ENCODE assay signal across 16 cellular contexts in the genomic region with DNA sequence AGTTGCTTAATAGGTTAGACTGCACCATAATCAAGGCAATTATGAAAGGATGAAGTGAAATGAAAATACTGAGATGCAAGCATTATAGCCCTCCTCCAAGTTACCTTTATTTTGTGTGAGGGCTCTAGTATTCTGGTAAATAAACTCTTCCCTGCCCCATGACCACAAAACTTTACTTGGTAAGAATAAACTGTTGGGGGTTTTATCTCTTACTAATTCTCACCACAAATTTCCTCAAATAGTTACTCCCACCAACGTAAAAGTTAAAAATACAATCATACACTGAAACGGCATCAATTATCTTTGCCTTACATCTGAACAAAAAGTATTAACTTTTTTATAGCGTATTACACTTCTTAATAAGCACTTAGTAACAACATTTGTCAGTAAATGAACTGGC. TPM values are rescaled to one million over a fixed set of nuclear protein-coding genes. Genes with fewer than 3 reads are reported as not detected.
DNase-seq lines count a peak whose midpoint lies in the region; ATAC-seq and TF ChIP-seq lines count a peak whose summit lies in the region.
"Had no signal": no experiment of that assay in that cellular context is flagged by ENCODE, and none has a peak within 500 bp of the region (broad histone marks: within the 10 kb centered on the region; RNA-seq: fewer than 3 reads in every experiment).

No MANE protein-coding gene starts in this region.

- POLR2A ChIA-PET in activated CD4-positive, alpha-beta T cell treated with anti-CD3 and anti-CD28 coated beads, Interleukin-2, amount 10 ng/mL, durations not matched to agents 7 days and 5 days (lab: Charles Lee), result no interaction called here
- POLR2A ChIA-PET in activated B cell treated with CpG ODN at 0.5 μM for 24 hours (lab: Charles Lee), result interaction anchor here (1.9 to 2.0 kb wide), 2 partner anchors 8 to 29 kb away, joined by 4 to 7 read pairs; no protein-coding TSS in a partner anchor

- peak overlapping the region; percentile 40 for H3K4me3 Mint-ChIP-seq in activated CD4-positive, alpha-beta T cell treated with anti-CD3 and anti-CD28 coated beads, Interleukin-2, amount 10 ng/mL, durations not matched to agents 7 days and 5 days
- H3K4me3 Mint-ChIP-seq in activated B cell treated with CpG ODN at 0.5 μM for 24 hours, result peak overlapping the region; percentile 17
- peak overlapping the region; percentile 71 for H3K4me3 Mint-ChIP-seq in natural killer cell
- H3K4me3 Mint-ChIP-seq: HFFc6 had no signal

- no peak for DNase-seq in activated CD4-positive, alpha-beta T cell treated with anti-CD3 and anti-CD28 coated beads, Interleukin-2, amount 10 ng/mL, durations not matched to agents 7 days and 5 days
- DNase-seq in activated CD4-positive, alpha-beta T cell treated with anti-CD3 and anti-CD28 coated beads for 1 hour, result no peak
- no peak for DNase-seq in HL-60 (ENCODE audit: low read depth in 1 of 2, low spot score in 1 of 2)
- DNase-seq in activated B cell treated with CpG ODN at 0.5 μM for 24 hours, result no peak
- DNase-seq in natural killer cell, result no peak
- DNase-seq in NCI-H524 treated with DMSO at 0.1 percent for 48 hours (lab: John Stamatoyannopoulos, UW), result no peak
- DNase-seq in NCI-H2171 treated with DMSO at 0.1 percent for 48 hours (lab: John Stamatoyannopoulos, UW), result no peak
- DNase-seq: amygdala; foreskin melanocyte; HFFc6; left ventricle myocardium inferior; NCI-H446; small intestine; stimulated activated naive CD4-positive, alpha-beta T cell treated with Interleukin-2 at 50 U/mL for 16 hours had no signal

- peaks cover 15% of the 10 kb centered on the region for H3K9me3 Mint-ChIP-seq in activated CD4-positive, alpha-beta T cell treated with anti-CD3 and anti-CD28 coated beads, Interleukin-2, amount 10 ng/mL, durations not matched to agents 7 days and 5 days
- H3K9me3 Mint-ChIP-seq in activated B cell treated with CpG ODN at 0.5 μM for 24 hours (peaks cover 5% of the 10 kb centered on the region), natural killer cell (no peaks in the 10 kb centered on the region)
- H3K9me3 Mint-ChIP-seq: HFFc6 had no signal

- intact Hi-C loops in activated B cell treated with CpG ODN at 0.5 μM for 24 hours (cut with micrococcal nuclease) (loop anchor here (1.0 kb wide), 1 partner anchor 10 kb away; no protein-coding TSS in a partner anchor), natural killer cell (cut with micrococcal nuclease) (no loop called here)

- H3K4me3 ChIP-seq in HL-60 (replicated peaks; ENCODE audit: insufficient read depth, low read length), result no peak overlapping the region
- H3K4me3 ChIP-seq: left ventricle myocardium inferior, SJSA1 had no signal

- H3K36me3 Mint-ChIP-seq in activated CD4-positive, alpha-beta T cell treated with anti-CD3 and anti-CD28 coated beads, Interleukin-2, amount 10 ng/mL, durations not matched to agents 7 days and 5 days (ENCODE audit: low read depth), result peaks cover 73% of the 10 kb centered on the region
- peaks cover 48% of the 10 kb centered on the region for H3K36me3 Mint-ChIP-seq in activated B cell treated with CpG ODN at 0.5 μM for 24 hours (ENCODE audit: low read depth)
- H3K36me3 Mint-ChIP-seq in natural killer cell, result peaks cover 13% of the 10 kb centered on the region

- H3K27me3 Mint-ChIP-seq in activated CD4-positive, alpha-beta T cell treated with anti-CD3 and anti-CD28 coated beads, Interleukin-2, amount 10 ng/mL, durations not matched to agents 7 days and 5 days, result no peaks in the 10 kb centered on the region
- no peaks in the 10 kb centered on the region for H3K27me3 Mint-ChIP-seq in activated B cell treated with CpG ODN at 0.5 μM for 24 hours
- no peaks in the 10 kb centered on the region for H3K27me3 Mint-ChIP-seq in natural killer cell (ENCODE audit: low read depth in 2 of 2)

- peak overlapping the region; percentile 74 for H3K27ac Mint-ChIP-seq in activated CD4-positive, alpha-beta T cell treated with anti-CD3 and anti-CD28 coated beads, Interleukin-2, amount 10 ng/mL, durations not matched to agents 7 days and 5 days
- H3K27ac Mint-ChIP-seq in activated B cell treated with CpG ODN at 0.5 μM for 24 hours (no peak overlapping the region), natural killer cell (peak overlapping the region; percentile 91 to 94)
- H3K27ac Mint-ChIP-seq: HFFc6 had no signal

- CTCF ChIA-PET in activated CD4-positive, alpha-beta T cell treated with anti-CD3 and anti-CD28 coated beads, Interleukin-2, amount 10 ng/mL, durations not matched to agents 7 days and 5 days (lab: Charles Lee), result interaction anchor here (1.2 kb wide), 1 partner anchor 15 kb away, joined by 3 read pairs; no protein-coding TSS in a partner anchor
- CTCF ChIA-PET in activated B cell treated with CpG ODN at 0.5 μM for 24 hours (lab: Charles Lee), result no interaction called here

- no peak for ATAC-seq in activated B cell treated with CpG ODN at 0.5 μM for 24 hours (ENCODE audit: low read depth)
- peak in 2 of 3 donors; percentile 10 to 35 for ATAC-seq in natural killer cell
- ATAC-seq in GM18511 (IDR thresholded peaks at IDR 0.05; ENCODE audit: unreplicated experiment), result no peak

- 0 out of 2 replicates have a peak overlapping the region, but pooled peaks have one; percentile 22 for H3K27ac ChIP-seq in HL-60 (replicated peaks)
- H3K27ac ChIP-seq: left ventricle myocardium inferior, SJSA1 had no signal

- peaks cover 83% of the 10 kb centered on the region for H3K4me1 Mint-ChIP-seq in activated CD4-positive, alpha-beta T cell treated with anti-CD3 and anti-CD28 coated beads, Interleukin-2, amount 10 ng/mL, durations not matched to agents 7 days and 5 days
- H3K4me1 Mint-ChIP-seq in activated B cell treated with CpG ODN at 0.5 μM for 24 hours (peaks cover 61% of the 10 kb centered on the region), natural killer cell (peaks cover 48 to 74% of the 10 kb centered on the region in 2 donors)

- no peaks in the 10 kb centered on the region for H3K27me3 ChIP-seq in HL-60 (ENCODE audit: insufficient read depth, poor library complexity, severe bottlenecking)
- H3K27me3 ChIP-seq: SJSA1 had no signal

- no peak for TF ChIP-seq CTCF in HL-60 (IDR thresholded peaks at IDR 0.05; ENCODE audit: insufficient read depth, low read length)
- no peak for TF ChIP-seq CTCF in activated B cell treated with CpG ODN at 0.5 μM for 24 hours (IDR thresholded peaks at IDR 0.05)
- no peak for TF ChIP-seq CTCF in natural killer cell (IDR thresholded peaks at IDR 0.05)

RNA-seq across cellular contexts. Expression of a gene that starts 29.5 kb away (rescaled TPM):
- total RNA-seq in activated CD4-positive, alpha-beta T cell treated with anti-CD3 and anti-CD28 coated beads, Interleukin-2, amount 10 ng/mL, durations not matched to agents 7 days and 5 days, result 10 to 100 TPM; 41.5 to 56.3 TPM
- total RNA-seq in activated B cell treated with CpG ODN at 0.5 μM for 24 hours (34.2 and 35.9 TPM in 2 replicates), natural killer cell (10 to 100 TPM; 40.9 to 59.4 (median 46.4) TPM)

Comparison
In these comparisons a context has a peak if more than half of its experiments do, and no peak if none do; other contexts are left out.
1. H3K4me3 Mint-ChIP-seq: peak in every context shown above with its lines; median percentile 71 in natural killer cell; 40 in activated CD4-positive, alpha-beta T cell treated with anti-CD3 and anti-CD28 coated beads, Interleukin-2, amount 10 ng/mL, durations not matched to agents 7 days and 5 days; 17 in activated B cell treated with CpG ODN at 0.5 μM for 24 hours.
2. ATAC-seq: peak in natural killer cell (2 of 3); none in activated B cell treated with CpG ODN at 0.5 μM for 24 hours (single experiment) and GM18511 (single experiment).